Comparison of ENCODE assay signal across 28 cellular contexts in the genomic region with DNA sequence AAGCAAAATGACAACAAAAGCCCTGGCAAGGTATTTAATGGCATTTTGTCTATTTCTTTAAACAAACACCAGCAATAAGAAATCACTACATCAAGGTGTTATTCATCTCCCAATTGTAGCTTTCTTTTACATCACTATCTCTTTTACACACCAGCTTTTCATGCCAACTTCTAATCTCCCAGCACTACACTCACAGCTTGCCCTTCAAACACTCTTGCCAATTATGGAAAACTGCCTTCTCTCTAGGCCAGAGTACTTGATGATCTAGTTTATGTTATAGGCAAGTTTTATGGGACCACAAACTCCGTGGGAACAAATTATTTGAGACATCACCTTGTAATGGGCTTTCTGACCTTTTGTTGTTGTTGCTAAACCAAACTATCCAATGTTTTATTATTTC.
"Had no signal": no experiment of that assay in that cellular context is flagged by ENCODE, and none has a peak within 500 bp of the region (broad histone marks: within the 10 kb centered on the region; RNA-seq: fewer than 3 reads in every experiment).

No MANE protein-coding gene starts in this region.

- H3K27me3 ChIP-seq: neural progenitor cell, ovary, right lobe of liver, sigmoid colon, stomach, thyroid gland, tibial nerve, upper lobe of left lung, vagina had no signal

- H3K9me3 ChIP-seq: ovary, psoas muscle, right lobe of liver, sigmoid colon, stomach, thoracic aorta, thyroid gland, tibial nerve, upper lobe of left lung, vagina had no signal

- H3K4me3 Mint-ChIP-seq: naive thymus-derived CD4-positive, alpha-beta T cell; natural killer cell treated with Interleukin-12 subunit alpha and Interleukin-12 subunit beta and Interleukin-15 and Interleukin-18, amount 100 ng/mL, for 72 hours; nephron progenitor cell; neural progenitor cell; stimulated activated effector memory CD8-positive, alpha-beta T cell treated with anti-CD3 and anti-CD28 coated beads, Interleukin-12 subunit alpha, Interleukin-12 subunit beta, amount 100 ng/mL, for 72 hours; stimulated activated naive B cell treated with anti-CD40 and anti-IgM and Interleukin-4, amounts not matched to agents 10 μg/mL and 1 μg/mL and 100 μg/mL, for 72 hours; stimulated activated naive CD8-positive, alpha-beta T cell treated with anti-CD3 and anti-CD28 coated beads, Interleukin-15, Interleukin-2, amounts not matched to agents 100 ng/mL and 50 ng/mL, for 24 hours had no signal

- H3K4me1 ChIP-seq: neural progenitor cell, parathyroid adenoma, psoas muscle, right lobe of liver, sigmoid colon, stomach, thyroid gland, tibial nerve, upper lobe of left lung, vagina had no signal

- H3K4me1 Mint-ChIP-seq: naive thymus-derived CD4-positive, alpha-beta T cell; stimulated activated effector memory CD8-positive, alpha-beta T cell treated with anti-CD3 and anti-CD28 coated beads, Interleukin-12 subunit alpha, Interleukin-12 subunit beta, amount 100 ng/mL, for 72 hours; stimulated activated naive B cell treated with anti-CD40 and anti-IgM and Interleukin-4, amounts not matched to agents 10 μg/mL and 1 μg/mL and 100 μg/mL, for 72 hours had no signal

- ATAC-seq: naive thymus-derived CD4-positive, alpha-beta T cell; natural killer cell treated with Interleukin-12 subunit alpha and Interleukin-12 subunit beta and Interleukin-15 and Interleukin-18, amount 100 ng/mL, for 72 hours; psoas muscle; right lobe of liver; stimulated activated effector memory CD8-positive, alpha-beta T cell treated with anti-CD3 and anti-CD28 coated beads, Interleukin-12 subunit alpha, Interleukin-12 subunit beta, amount 100 ng/mL, for 72 hours; stimulated activated naive B cell treated with anti-CD40 and anti-IgM and Interleukin-4, amounts not matched to agents 10 μg/mL and 1 μg/mL and 100 μg/mL, for 72 hours had no signal

- DNase-seq: naive thymus-derived CD4-positive, alpha-beta T cell; nephron progenitor cell; occipital lobe; ovary; posterior cingulate gyrus; psoas muscle; right lobe of liver; sigmoid colon; small intestine; stimulated activated CD4-positive, alpha-beta T cell treated with anti-CD3 and anti-CD28 coated beads, Interleukin-15, amount 100 ng/mL, for 24 hours; stimulated activated CD4-positive, alpha-beta T cell treated with anti-CD3 and anti-CD28 coated beads, Interleukin-2, amount 100 ng/mL, for 24 hours; stimulated activated CD4-positive, alpha-beta T cell treated with anti-CD3 and anti-CD28 coated beads, Interleukin-2, amount 100 ng/mL, for 48 hours; stimulated activated CD4-positive, alpha-beta T cell treated with anti-CD3 and anti-CD28 coated beads, Interleukin-4, amount 100 ng/mL, for 24 hours; stimulated activated naive B cell treated with anti-CD40 and anti-IgM and Interleukin-4, amounts not matched to agents 10 μg/mL and 1 μg/mL and 100 μg/mL, for 72 hours; stimulated activated naive CD4-positive, alpha-beta T cell treated with Interleukin-2 at 50 U/mL for 16 hours; stomach; thyroid gland; trophoblast cell; upper lobe of left lung had no signal

- H3K27ac ChIP-seq: neural progenitor cell, ovary, parathyroid adenoma, psoas muscle, right lobe of liver, sigmoid colon, stomach, thoracic aorta, thyroid gland, tibial nerve, upper lobe of left lung, vagina had no signal

- H3K27ac Mint-ChIP-seq: naive thymus-derived CD4-positive, alpha-beta T cell; natural killer cell treated with Interleukin-12 subunit alpha and Interleukin-12 subunit beta and Interleukin-15 and Interleukin-18, amount 100 ng/mL, for 72 hours; nephron progenitor cell; neural progenitor cell; progenitor cell of endocrine pancreas; stimulated activated effector memory CD8-positive, alpha-beta T cell treated with anti-CD3 and anti-CD28 coated beads, Interleukin-12 subunit alpha, Interleukin-12 subunit beta, amount 100 ng/mL, for 72 hours; stimulated activated naive B cell treated with anti-CD40 and anti-IgM and Interleukin-4, amounts not matched to agents 10 μg/mL and 1 μg/mL and 100 μg/mL, for 72 hours; stimulated activated naive CD8-positive, alpha-beta T cell treated with anti-CD3 and anti-CD28 coated beads, Interleukin-15, Interleukin-2, amounts not matched to agents 100 ng/mL and 50 ng/mL, for 24 hours had no signal

- H3K4me3 ChIP-seq: neural progenitor cell, ovary, psoas muscle, right lobe of liver, sigmoid colon, stomach, thoracic aorta, thyroid gland, tibial nerve, upper lobe of left lung, vagina had no signal

- H3K27me3 Mint-ChIP-seq: progenitor cell of endocrine pancreas; stimulated activated naive B cell treated with anti-CD40 and anti-IgM and Interleukin-4, amounts not matched to agents 10 μg/mL and 1 μg/mL and 100 μg/mL, for 72 hours; stimulated activated naive CD8-positive, alpha-beta T cell treated with anti-CD3 and anti-CD28 coated beads, Interleukin-15, Interleukin-2, amounts not matched to agents 100 ng/mL and 50 ng/mL, for 24 hours had no signal

- H3K36me3 Mint-ChIP-seq: naive thymus-derived CD4-positive, alpha-beta T cell; natural killer cell treated with Interleukin-12 subunit alpha and Interleukin-12 subunit beta and Interleukin-15 and Interleukin-18, amount 100 ng/mL, for 72 hours; neural progenitor cell; stimulated activated effector memory CD8-positive, alpha-beta T cell treated with anti-CD3 and anti-CD28 coated beads, Interleukin-12 subunit alpha, Interleukin-12 subunit beta, amount 100 ng/mL, for 72 hours; stimulated activated naive B cell treated with anti-CD40 and anti-IgM and Interleukin-4, amounts not matched to agents 10 μg/mL and 1 μg/mL and 100 μg/mL, for 72 hours had no signal

- H3K9me3 Mint-ChIP-seq: naive thymus-derived CD4-positive, alpha-beta T cell; natural killer cell treated with Interleukin-12 subunit alpha and Interleukin-12 subunit beta and Interleukin-15 and Interleukin-18, amount 100 ng/mL, for 72 hours; nephron progenitor cell; neural progenitor cell; stimulated activated effector memory CD8-positive, alpha-beta T cell treated with anti-CD3 and anti-CD28 coated beads, Interleukin-12 subunit alpha, Interleukin-12 subunit beta, amount 100 ng/mL, for 72 hours had no signal
